8 cellular contexts compared by ENCODE assay signal in genomic region chr3:149128856-149129255, GRCh38. TPM values are rescaled to one million over a fixed set of nuclear protein-coding genes. Genes with fewer than 3 reads are reported as not detected.
A peak's percentile ranks its signal among the peaks of the same experiment; 100 is the strongest.
DNase-seq lines count a peak whose midpoint lies in the region; ATAC-seq and TF ChIP-seq lines count a peak whose summit lies in the region.

No MANE protein-coding gene starts in this region.

- peaks cover 35% of the 10 kb centered on the region for H3K4me1 Mint-ChIP-seq in neural crest cell

- H3K4me2 ChIP-seq in Karpas-422 (ENCODE audit: low read depth, low read length, poor library complexity, severe bottlenecking) = peak overlapping the region; percentile 98

- H3K9me2 ChIP-seq in Karpas-422 (replicated peaks; ENCODE audit: insufficient read depth, low read length) = no peaks in the 10 kb centered on the region

- H3K4me3 Mint-ChIP-seq in neural crest cell = peak overlapping the region; percentile 91

- TF ChIP-seq CTCF in dorsolateral prefrontal cortex (IDR thresholded peaks at IDR 0.05 in 54 of 56, conservative IDR thresholded peaks at IDR 0.05 in 2 of 56; ENCODE audit: low read depth in 1 of 56, partially characterized antibody in 56 of 56) (no peak), neural crest cell (conservative IDR thresholded peaks at IDR 0.05) (no peak), foreskin keratinocyte (conservative IDR thresholded peaks at IDR 0.05) (no peak)

- no peak for ATAC-seq in foreskin keratinocyte

- peaks cover 42% of the 10 kb centered on the region for H3K79me2 ChIP-seq in Karpas-422 (ENCODE audit: low read length)

- intact Hi-C loops in dorsolateral prefrontal cortex (cut with DNase I) = loop anchor here (1.0 to 10.0 kb wide), 3 partner anchors 43 to 174 kb away; partner anchors contain the start of gene HLTF (in 1 of the 2)
- intact Hi-C loops in head of caudate nucleus (cut with DNase I) = loop anchor here (10.0 kb wide), 1 partner anchor 174 kb away; no protein-coding TSS in a partner anchor

- peaks cover 8% of the 10 kb centered on the region for H3K36me3 ChIP-seq in Karpas-422 (ENCODE audit: insufficient read depth, low read length)

- H4K20me1 ChIP-seq in Karpas-422 (ENCODE audit: insufficient read depth, low read depth, low read length) = no peaks in the 10 kb centered on the region

- DNase-seq in EH (ENCODE audit: low read depth) = peak; percentile 33
- DNase-seq in Karpas-422 = no peak
- DNase-seq in dorsolateral prefrontal cortex = no peak
- DNase-seq in neural crest cell (ENCODE audit: low read depth, low spot score) = no peak
- DNase-seq in NCI-H2081 (lab: John Stamatoyannopoulos, UW) = no peak
- DNase-seq in NK-92 treated with Interleukin-12 subunit alpha and Interleukin-12 subunit beta, amount 100 ng/mL, for 24 hours (lab: John Stamatoyannopoulos, UW) = no peak
- no peak for DNase-seq in head of caudate nucleus
- no peak for DNase-seq in foreskin keratinocyte

- no peaks in the 10 kb centered on the region for H3K9me3 ChIP-seq in Karpas-422 (ENCODE audit: low read length)

- H2AFZ ChIP-seq in Karpas-422 (ENCODE audit: low read length) = peak overlapping the region; percentile 71

- H3K4me1 ChIP-seq in Karpas-422 (ENCODE audit: low read length) (peaks cover 33% of the 10 kb centered on the region), foreskin keratinocyte (peaks cover 6% of the 10 kb centered on the region)

- H3K27me3 ChIP-seq in Karpas-422 (ENCODE audit: low read length) = no peaks in the 10 kb centered on the region
- H3K27me3 ChIP-seq in dorsolateral prefrontal cortex = no peaks in the 10 kb centered on the region
- peaks cover 2% of the 10 kb centered on the region for H3K27me3 ChIP-seq in foreskin keratinocyte

- H3K4me3 ChIP-seq in Karpas-422 (ENCODE audit: low read length) (peak overlapping the region; percentile 96), dorsolateral prefrontal cortex (peak overlapping the region; percentile 63 to 99 (median 94))

- H3K27ac ChIP-seq in Karpas-422 (ENCODE audit: low read length) = no peak overlapping the region
- peak overlapping the region in 48 of 59 donors; percentile 31 to 95 (median 84) for H3K27ac ChIP-seq in dorsolateral prefrontal cortex
- no peak overlapping the region for H3K27ac ChIP-seq in foreskin keratinocyte

- peak overlapping the region; percentile 87 for H3K9ac ChIP-seq in Karpas-422 (ENCODE audit: low read length)

- no peak overlapping the region for H3K27ac Mint-ChIP-seq in neural crest cell (ENCODE audit: unreplicated experiment)

- peaks cover 15% of the 10 kb centered on the region for H3K27me3 Mint-ChIP-seq in neural crest cell (ENCODE audit: low read depth)

- H3K9me3 Mint-ChIP-seq in neural crest cell = no peaks in the 10 kb centered on the region

- H3K36me3 Mint-ChIP-seq in neural crest cell (ENCODE audit: low read depth) = peaks cover 5% of the 10 kb centered on the region

RNA-seq across cellular contexts. Expression of gene HPS3, which starts 0.6 kb away (rescaled TPM):
- 38.5 and 62.5 TPM in 2 replicates for total RNA-seq in Karpas-422 (2014; rRNA removed; shearing (Covaris generic); ENCODE audit: low replicate concordance)
- total RNA-seq in dorsolateral prefrontal cortex (10 to 100 TPM; 12.3 to 28.4 (median 19.4) TPM), neural crest cell (17.4 and 18.6 TPM in 2 replicates), foreskin keratinocyte (11.3 and 12.5 TPM in 2 replicates)
- polyA plus RNA-seq in foreskin keratinocyte = 7.6 and 9.5 TPM in 2 replicates

RNA-seq across cellular contexts. Expression of gene HLTF, which starts 42.5 kb away (rescaled TPM):
- 53.8 and 84.9 TPM in 2 replicates for total RNA-seq in Karpas-422 (2014; rRNA removed; shearing (Covaris generic); ENCODE audit: low replicate concordance)
- total RNA-seq in dorsolateral prefrontal cortex (10 to 100 TPM; 29.5 to 74.9 (median 50.5) TPM), neural crest cell (47.4 and 51.6 TPM in 2 replicates), foreskin keratinocyte (15.4 and 21.4 TPM in 2 replicates)
- polyA plus RNA-seq in foreskin keratinocyte = 3.4 and 3.5 TPM in 2 replicates

Comparison
In these comparisons a context has a peak if more than half of its experiments do, and no peak if none do; other contexts are left out.
1. H3K27ac ChIP-seq: peak in dorsolateral prefrontal cortex (48 of 59); none in Karpas-422 (single experiment) and foreskin keratinocyte (single experiment).